ENCODE assay signal across 27 cellular contexts in genomic region chr16:1005286-1005685, GRCh38. TPM values are rescaled to one million over a fixed set of nuclear protein-coding genes. Genes with fewer than 3 reads are reported as not detected.
"Had no signal": no experiment of that assay in that cellular context is flagged by ENCODE, and none has a peak within 500 bp of the region (broad histone marks: within the 10 kb centered on the region; RNA-seq: fewer than 3 reads in every experiment).

No MANE protein-coding gene starts in this region.

- ATAC-seq: body of pancreas; heart right ventricle; left lung; lower lobe of right lung; natural killer cell treated with Interleukin-12 subunit alpha and Interleukin-12 subunit beta and Interleukin-15 and Interleukin-18, amount 100 ng/mL, for 72 hours; right lobe of liver; stimulated activated naive CD8-positive, alpha-beta T cell treated with anti-CD3 and anti-CD28 coated beads, Interleukin-15, Interleukin-2, amounts not matched to agents 100 U/mL and 50 U/mL, for 24 hours had no signal

- H3K27me3 Mint-ChIP-seq: activated T-cell treated with anti-CD3 and anti-CD28 coated beads, Interleukin-2, amount 50 U/mL, for 24 hours had no signal

- H3K27ac ChIP-seq: adrenal gland, body of pancreas, epithelial cell of prostate, esophagus squamous epithelium, heart right ventricle, left lung, lower lobe of right lung, right lobe of liver, uterus, VCaP had no signal

- H3K4me3 Mint-ChIP-seq: activated T-cell treated with anti-CD3 and anti-CD28 coated beads, Interleukin-2, amount 50 U/mL, for 24 hours; natural killer cell treated with Interleukin-12 subunit alpha and Interleukin-12 subunit beta and Interleukin-15 and Interleukin-18, amount 100 ng/mL, for 72 hours; type B pancreatic cell had no signal

- DNase-seq: activated CD8-positive, alpha-beta memory T cell treated with anti-CD3 and anti-CD28 coated beads, Interleukin-2, amount 50 U/mL, for 4 hours; activated gamma-delta T cell treated with Interleukin-2 at 50 U/mL for 16 hours; activated T-cell treated with anti-CD3 and anti-CD28 coated beads, Interleukin-2, amount 50 U/mL, for 24 hours; adrenal gland; aorta; body of pancreas; dermis blood vessel endothelial cell; effector CD4-positive, alpha-beta T cell; esophagus squamous epithelium; foreskin melanocyte; heart right ventricle; kidney glomerular epithelial cell; left lung; lower lobe of right lung; mesenchymal stem cell; posterior cingulate gyrus; right lobe of liver; stimulated activated CD4-positive, alpha-beta T cell treated with anti-CD3 and anti-CD28 coated beads, Interleukin-2, amount 100 ng/mL, for 48 hours; stimulated activated naive CD8-positive, alpha-beta T cell treated with anti-CD3 and anti-CD28 coated beads, Interleukin-15, Interleukin-2, amounts not matched to agents 100 U/mL and 50 U/mL, for 24 hours; substantia nigra; T-helper 9 cell; uterus had no signal

- H3K9me3 ChIP-seq: adrenal gland, body of pancreas, esophagus squamous epithelium, heart right ventricle, left lung, lower lobe of right lung, right lobe of liver, uterus had no signal

- H3K36me3 Mint-ChIP-seq: natural killer cell treated with Interleukin-12 subunit alpha and Interleukin-12 subunit beta and Interleukin-15 and Interleukin-18, amount 100 ng/mL, for 72 hours; type B pancreatic cell had no signal

- H3K4me1 ChIP-seq: body of pancreas, left lung, lower lobe of right lung, right lobe of liver, uterus had no signal

- H3K27me3 ChIP-seq: body of pancreas, right lobe of liver, uterus had no signal

- H3K36me3 ChIP-seq: adrenal gland, esophagus squamous epithelium, heart right ventricle, left lung, lower lobe of right lung, right lobe of liver, uterus had no signal

- H3K27ac Mint-ChIP-seq: natural killer cell treated with Interleukin-12 subunit alpha and Interleukin-12 subunit beta and Interleukin-15 and Interleukin-18, amount 100 ng/mL, for 72 hours; type B pancreatic cell had no signal

- H3K9me3 Mint-ChIP-seq: activated T-cell treated with anti-CD3 and anti-CD28 coated beads, Interleukin-2, amount 50 U/mL, for 24 hours; natural killer cell treated with Interleukin-12 subunit alpha and Interleukin-12 subunit beta and Interleukin-15 and Interleukin-18, amount 100 ng/mL, for 72 hours; type B pancreatic cell had no signal

- H3K4me3 ChIP-seq: adrenal gland, body of pancreas, esophagus squamous epithelium, heart right ventricle, left lung, lower lobe of right lung, right lobe of liver, uterus had no signal

RNA-seq across cellular contexts. Expression of gene SOX8, which starts 23.7 kb away (rescaled TPM):
- total RNA-seq: osteoblast had no signal
